ENCODE assay signal across 21 cellular contexts in genomic region chr15:50810128-50810527, GRCh38. TPM values are rescaled to one million over a fixed set of nuclear protein-coding genes. Genes with fewer than 3 reads are reported as not detected.
DNase-seq lines count a peak whose midpoint lies in the region; ATAC-seq and TF ChIP-seq lines count a peak whose summit lies in the region.
"Had no signal": no experiment of that assay in that cellular context is flagged by ENCODE, and none has a peak within 500 bp of the region (broad histone marks: within the 10 kb centered on the region; RNA-seq: fewer than 3 reads in every experiment).

No MANE protein-coding gene starts in this region.

- H3K4me2 ChIP-seq in SK-N-SH = no peak overlapping the region
- H3K4me2 ChIP-seq: A549 had no signal

- CTCF ChIA-PET in SK-N-SH (lab: Yijun Ruan, JAX) = interaction anchor here (1.0 kb wide), 1 partner anchor 28 kb away, joined by 3 read pairs; no protein-coding TSS in a partner anchor

- H3K27ac ChIP-seq in SK-N-SH (ENCODE audit: low read depth in 2 of 2, low read length in 1 of 2) = no peak overlapping the region
- H3K27ac ChIP-seq: 22Rv1, A549, C4-2B had no signal

- no peak for TF ChIP-seq RAD21 in SK-N-SH (IDR thresholded peaks at IDR 0.05; ENCODE audit: low read length)

- H2AFZ ChIP-seq in SK-N-SH (ENCODE audit: low read depth) = no peak overlapping the region

- H3K36me3 ChIP-seq in SK-N-SH (replicated peaks in 1 of 2; ENCODE audit: control insufficient read depth in 1 of 2, insufficient read depth in 2 of 2, low read length in 1 of 2) = no peaks in the 10 kb centered on the region
- H3K36me3 ChIP-seq: HAP-1 had no signal

- H3K9me3 ChIP-seq in SK-N-SH = no peaks in the 10 kb centered on the region
- H3K9me3 ChIP-seq: A549, Caco-2, HAP-1 had no signal

- ATAC-seq in SK-N-SH treated with all-trans-retinoic acid at 6 μM for 48 hours = no peak
- ATAC-seq in GM18867 (IDR thresholded peaks at IDR 0.05; ENCODE audit: unreplicated experiment) = no peak
- ATAC-seq: A549, HepG2 had no signal

- no peak for TF ChIP-seq EP300 in SK-N-SH (IDR thresholded peaks at IDR 0.05; ENCODE audit: borderline replicate concordance in 1 of 2, low read depth in 1 of 2, low read length in 1 of 2)

- POLR2A ChIA-PET in SK-N-SH (lab: Yijun Ruan, JAX) = no interaction called here

- no peaks in the 10 kb centered on the region for H4K20me1 ChIP-seq in SK-N-SH (ENCODE audit: insufficient read depth)

- WGBS in SK-N-SH (ENCODE audit: low lambda C conversion rate) = 20% methylated on average over 1 of the region's 1 CpG

- no peaks in the 10 kb centered on the region for H3K9me2 ChIP-seq in SK-N-SH

- DNase-seq in SK-N-SH (no peak), NCI-H2227 treated with DMSO at 0.1 percent for 48 hours (lab: John Stamatoyannopoulos, UW) (peak; percentile 50), amniotic epithelial cell (ENCODE audit: low read depth) (peak; percentile 1), fibroblast of the aortic adventitia (ENCODE audit: low read depth) (peak; percentile 13), GOT3 (lab: John Stamatoyannopoulos, UW) (no peak), NCI-H345 treated with DMSO at 0.1 percent for 48 hours (lab: John Stamatoyannopoulos, UW; ENCODE audit: unreplicated experiment) (no peak)
- DNase-seq: AML-193; Caco-2; CD4-positive, alpha-beta T cell; DMS153; DMS79; GDM1; HFFc6; KG1 had no signal

- H3K9ac ChIP-seq in SK-N-SH = no peak overlapping the region

- no peaks in the 10 kb centered on the region; a peak in 1 of 4 replicates for H3K4me1 ChIP-seq in SK-N-SH (ENCODE audit: control insufficient read depth in 1 of 2, insufficient read depth in 2 of 2, low read depth in 1 of 2, low read length in 1 of 2)
- H3K4me1 ChIP-seq: A549, Caco-2, HAP-1 had no signal

- no peak for TF ChIP-seq CTCF in SK-N-SH (IDR thresholded peaks at IDR 0.05)
- no peak for TF ChIP-seq CTCF in fibroblast of the aortic adventitia (IDR thresholded peaks at IDR 0.05; ENCODE audit: insufficient read depth, low read length)

- no peaks in the 10 kb centered on the region for H3K79me2 ChIP-seq in SK-N-SH (ENCODE audit: insufficient read depth)

- H3K4me3 ChIP-seq in SK-N-SH (ENCODE audit: low read depth in 2 of 2, low read length in 1 of 2) (no peak overlapping the region), fibroblast of the aortic adventitia (ENCODE audit: low read depth, low read length) (no peak overlapping the region)
- H3K4me3 ChIP-seq: A549, HAP-1 had no signal

- no peaks in the 10 kb centered on the region for H3K27me3 ChIP-seq in SK-N-SH (ENCODE audit: insufficient read depth)

- H3F3A ChIP-seq in SK-N-SH (replicated peaks; ENCODE audit: insufficient read depth) = no peaks in the 10 kb centered on the region

TF ChIP-seq in SK-N-SH treated with all-trans-retinoic acid at 6 μM for 48 hours, 23 proteins besides CTCF, POLR2A, EP300 and RAD21:
- TF ChIP-seq ISL1 (CRISPR knock-in tag; IDR thresholded peaks at IDR 0.05) (peak; percentile 79), ZC3H10 (CRISPR knock-in tag; IDR thresholded peaks at IDR 0.05) (no peak)

TF ChIP-seq in SK-N-SH, 30 proteins besides CTCF, POLR2A, EP300 and RAD21:
- TF ChIP-seq CHD2 (IDR thresholded peaks at IDR 0.05; ENCODE audit: low read length, partially characterized antibody) (no peak), USF2 (IDR thresholded peaks at IDR 0.05; ENCODE audit: borderline replicate concordance, low read depth, low read length) (no peak), NFIC (IDR thresholded peaks at IDR 0.05; ENCODE audit: borderline replicate concordance) (no peak), MAX (IDR thresholded peaks at IDR 0.05; ENCODE audit: low read depth) (no peak), ELF1 (IDR thresholded peaks at IDR 0.05) (no peak), FOSL2 (IDR thresholded peaks at IDR 0.05; ENCODE audit: borderline replicate concordance, low read depth) (no peak), EZH2phosphoT487 (IDR thresholded peaks at IDR 0.05; ENCODE audit: borderline replicate concordance, low read depth) (no peak), RFX5 (IDR thresholded peaks at IDR 0.05; ENCODE audit: low read length) (no peak), ZBTB33 (IDR thresholded peaks at IDR 0.05; ENCODE audit: borderline replicate concordance, low read depth) (no peak), MXI1 (IDR thresholded peaks at IDR 0.05; ENCODE audit: low read depth, low read length) (no peak), NRF1 (IDR thresholded peaks at IDR 0.05; ENCODE audit: low read depth, low read length) (no peak), GATA2 (CRISPR knock-in tag; IDR thresholded peaks at IDR 0.05) (no peak), FOXJ3 (CRISPR knock-in tag; IDR thresholded peaks at IDR 0.05) (no peak), FOXM1 (IDR thresholded peaks at IDR 0.05; ENCODE audit: low read depth) (no peak), JUND (IDR thresholded peaks at IDR 0.05) (no peak), IRF3 (IDR thresholded peaks at IDR 0.05; ENCODE audit: low read depth, low read length) (no peak), YY1 (IDR thresholded peaks at IDR 0.05; ENCODE audit: low read depth) (no peak), RCOR1 (IDR thresholded peaks at IDR 0.05; ENCODE audit: low read length) (no peak), SIN3A (IDR thresholded peaks at IDR 0.05; ENCODE audit: borderline replicate concordance, low read depth, low read length) (no peak)
TF ChIP-seq in SK-N-SH: peak in this region for 0.

RNA-seq across cellular contexts. Expression of gene SPPL2A, which starts 44.6 kb away (rescaled TPM):
- polyA plus RNA-seq in SK-N-SH (2012; rRNA removed) = 21.6 and 29.3 TPM in 2 replicates
- 24.5 and 24.8 TPM in 2 replicates for polyA plus RNA-seq in SK-N-SH (2012; cell fraction: cytosol; rRNA removed)
- polyA plus RNA-seq in SK-N-SH (2012; cell fraction: nucleus; rRNA removed) = 37.1 and 56.4 TPM in 2 replicates
- 51.9 and 128 TPM in 2 replicates for total RNA-seq in fibroblast of the aortic adventitia (ENCODE audit: low replicate concordance)

Comparison
In these comparisons a context has a peak if more than half of its experiments do, and no peak if none do; other contexts are left out.
1. DNase-seq: peak in NCI-H2227 treated with DMSO at 0.1 percent for 48 hours (single experiment), amniotic epithelial cell (single experiment) and fibroblast of the aortic adventitia (single experiment); none in SK-N-SH (single experiment), GOT3 (single experiment) and NCI-H345 treated with DMSO at 0.1 percent for 48 hours (single experiment).